Comparison of ENCODE assay signal across 21 cellular contexts in genomic region chr10:130195746-130196294, GRCh38.
"Had no signal": no experiment of that assay in that cellular context is flagged by ENCODE, and none has a peak within 500 bp of the region (broad histone marks: within the 10 kb centered on the region; RNA-seq: fewer than 3 reads in every experiment).

No MANE protein-coding gene starts in this region.

- H3K27ac ChIP-seq: colonic mucosa, esophagus muscularis mucosa, foreskin keratinocyte, gastroesophageal sphincter, heart right ventricle, left lung had no signal

- H3K4me1 ChIP-seq: colonic mucosa, foreskin keratinocyte had no signal

- ATAC-seq: effector memory CD8-positive, alpha-beta T cell; foreskin keratinocyte; gastroesophageal sphincter; heart right ventricle; left cardiac atrium; left lung; left ventricle myocardium superior had no signal

- H3K9me3 ChIP-seq: colonic mucosa, esophagus muscularis mucosa, gastroesophageal sphincter, heart right ventricle, left lung had no signal

- H3K27me3 ChIP-seq: colonic mucosa, foreskin keratinocyte had no signal

- H3K9me3 Mint-ChIP-seq: dendritic cell treated with granulocyte-macrophage colony-stimulating factor and Interleukin-4, amounts not matched to agents 40 ng/mL and 50 ng/mL, for 4 days; effector memory CD8-positive, alpha-beta T cell; endodermal cell; memory B cell had no signal

- H3K4me3 ChIP-seq: colonic mucosa, esophagus muscularis mucosa, gastroesophageal sphincter, heart right ventricle, left lung, lung had no signal

- H3K4me3 Mint-ChIP-seq: dendritic cell treated with granulocyte-macrophage colony-stimulating factor and Interleukin-4, amounts not matched to agents 40 ng/mL and 50 ng/mL, for 4 days; effector memory CD8-positive, alpha-beta T cell; endodermal cell; memory B cell had no signal

- DNase-seq: cerebellar nuclear complex; colonic mucosa; cortex of kidney; effector CD8-positive, alpha-beta T cell; effector memory CD8-positive, alpha-beta T cell; endodermal cell; foreskin keratinocyte; glutamatergic neuron; heart right ventricle; hippocampal formation; left cardiac atrium; left lung; left ventricle myocardium superior; mammary epithelial cell; mesendoderm; midbrain had no signal

- H3K36me3 ChIP-seq: colonic mucosa, esophagus muscularis mucosa, gastroesophageal sphincter, heart right ventricle, left lung had no signal

- H3K27ac Mint-ChIP-seq: dendritic cell treated with granulocyte-macrophage colony-stimulating factor and Interleukin-4, amounts not matched to agents 40 ng/mL and 50 ng/mL, for 4 days; endodermal cell; memory B cell had no signal
